20 cellular contexts compared by ENCODE assay signal in the genomic region with DNA sequence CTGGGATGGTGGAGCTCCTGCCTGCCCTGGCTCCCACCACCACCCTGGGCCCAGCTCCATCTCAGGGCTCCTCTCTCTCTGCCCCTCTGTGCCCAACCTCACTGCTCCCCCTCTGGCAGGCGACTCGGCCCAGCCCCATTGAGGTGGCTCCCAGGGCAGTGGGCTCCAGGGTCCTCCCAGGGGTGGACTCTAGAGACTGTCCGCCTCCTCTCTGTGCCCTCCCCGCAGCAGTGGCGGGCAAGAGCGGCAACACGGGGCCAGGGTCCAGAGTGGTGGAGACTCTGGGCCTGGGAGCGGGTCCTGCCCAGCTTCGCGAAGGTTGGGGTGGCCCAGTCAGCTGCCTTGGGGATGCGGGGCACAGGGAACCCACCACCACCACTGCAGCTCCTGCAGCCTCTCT.
"Had no signal": no experiment of that assay in that cellular context is flagged by ENCODE, and none has a peak within 500 bp of the region (broad histone marks: within the 10 kb centered on the region; RNA-seq: fewer than 3 reads in every experiment).

No MANE protein-coding gene starts in this region.

- H3K27me3 Mint-ChIP-seq: dendritic cell treated with granulocyte-macrophage colony-stimulating factor and Interleukin-4, amounts not matched to agents 40 ng/mL and 50 ng/mL, for 4 days; stimulated activated naive B cell treated with anti-CD40 and anti-IgM and Interleukin-4, amounts not matched to agents 10 μg/mL and 1 μg/mL and 100 μg/mL, for 72 hours had no signal

- H3K4me1 ChIP-seq: foreskin keratinocyte, suprapubic skin, thyroid gland had no signal

- H3K27me3 ChIP-seq: cardiac muscle cell, foreskin keratinocyte, hepatocyte, ovary, suprapubic skin, thyroid gland had no signal

- H3K4me3 Mint-ChIP-seq: dendritic cell treated with granulocyte-macrophage colony-stimulating factor and Interleukin-4, amounts not matched to agents 40 ng/mL and 50 ng/mL, for 4 days; natural killer cell; neural crest cell; stimulated activated naive B cell treated with anti-CD40 and anti-IgM and Interleukin-4, amounts not matched to agents 10 μg/mL and 1 μg/mL and 100 μg/mL, for 72 hours had no signal

- H3K36me3 ChIP-seq: ovary had no signal

- H3K4me1 Mint-ChIP-seq: neural crest cell had no signal

- H3K4me3 ChIP-seq: cardiac muscle cell, hepatocyte, left ventricle myocardium inferior, lung, ovary, suprapubic skin, thyroid gland had no signal

- ATAC-seq: foreskin keratinocyte; natural killer cell; stimulated activated naive B cell treated with anti-CD40 and anti-IgM and Interleukin-4, amounts not matched to agents 10 μg/mL and 1 μg/mL and 100 μg/mL, for 72 hours had no signal

- H3K27ac ChIP-seq: cardiac muscle cell, foreskin keratinocyte, hepatocyte, left ventricle myocardium inferior, ovary, suprapubic skin, thyroid gland had no signal

- H3K9me3 Mint-ChIP-seq: dendritic cell treated with granulocyte-macrophage colony-stimulating factor and Interleukin-4, amounts not matched to agents 40 ng/mL and 50 ng/mL, for 4 days; natural killer cell; neural crest cell had no signal

- DNase-seq: cerebellar nuclear complex; foreskin keratinocyte; kidney; left cardiac atrium; left ventricle myocardium inferior; mesendoderm; natural killer cell; nucleus accumbens; ovary; small intestine; stimulated activated CD4-positive, alpha-beta T cell treated with anti-CD3 and anti-CD28 coated beads, Interleukin-2, amount 100 ng/mL, for 48 hours; stimulated activated CD8-positive, alpha-beta memory T cell treated with anti-CD3 and anti-CD28 coated beads, Interleukin-4, amount 100 ng/mL, for 48 hours; stimulated activated naive B cell treated with anti-CD40 and anti-IgM and Interleukin-4, amounts not matched to agents 10 μg/mL and 1 μg/mL and 100 μg/mL, for 72 hours; thyroid gland had no signal

- H3K9me3 ChIP-seq: left ventricle myocardium inferior, ovary, suprapubic skin, thyroid gland had no signal

- H3K27ac Mint-ChIP-seq: dendritic cell treated with granulocyte-macrophage colony-stimulating factor and Interleukin-4, amounts not matched to agents 40 ng/mL and 50 ng/mL, for 4 days; natural killer cell; stimulated activated naive B cell treated with anti-CD40 and anti-IgM and Interleukin-4, amounts not matched to agents 10 μg/mL and 1 μg/mL and 100 μg/mL, for 72 hours had no signal
